Comparison of ENCODE assay signal across 1 cellular context in genomic region chr11:44607324-44607962, GRCh38.
TF ChIP-seq lines count a peak whose summit lies in the region.

No MANE protein-coding gene starts in this region.

TF ChIP-seq in WTC11, 78 proteins besides CTCF, POLR2A, EP300 and RAD21 (continued from another document):
- no peak for TF ChIP-seq IRF1 (CRISPR knock-in tag; IDR thresholded peaks at IDR 0.05)
- no peak for TF ChIP-seq MXD4 (CRISPR knock-in tag; IDR thresholded peaks at IDR 0.05; ENCODE audit: borderline replicate concordance)
- no peak for TF ChIP-seq FOXK1 (CRISPR knock-in tag; IDR thresholded peaks at IDR 0.05)
- no peak for TF ChIP-seq ZBTB21 (CRISPR knock-in tag; IDR thresholded peaks at IDR 0.05; ENCODE audit: borderline replicate concordance)
- no peak for TF ChIP-seq SOX15 (CRISPR knock-in tag; IDR thresholded peaks at IDR 0.05)
- TF ChIP-seq NR1H2 (CRISPR knock-in tag; IDR thresholded peaks at IDR 0.05) = no peak
